Comparison of ENCODE assay signal across 18 cellular contexts in the genomic region with DNA sequence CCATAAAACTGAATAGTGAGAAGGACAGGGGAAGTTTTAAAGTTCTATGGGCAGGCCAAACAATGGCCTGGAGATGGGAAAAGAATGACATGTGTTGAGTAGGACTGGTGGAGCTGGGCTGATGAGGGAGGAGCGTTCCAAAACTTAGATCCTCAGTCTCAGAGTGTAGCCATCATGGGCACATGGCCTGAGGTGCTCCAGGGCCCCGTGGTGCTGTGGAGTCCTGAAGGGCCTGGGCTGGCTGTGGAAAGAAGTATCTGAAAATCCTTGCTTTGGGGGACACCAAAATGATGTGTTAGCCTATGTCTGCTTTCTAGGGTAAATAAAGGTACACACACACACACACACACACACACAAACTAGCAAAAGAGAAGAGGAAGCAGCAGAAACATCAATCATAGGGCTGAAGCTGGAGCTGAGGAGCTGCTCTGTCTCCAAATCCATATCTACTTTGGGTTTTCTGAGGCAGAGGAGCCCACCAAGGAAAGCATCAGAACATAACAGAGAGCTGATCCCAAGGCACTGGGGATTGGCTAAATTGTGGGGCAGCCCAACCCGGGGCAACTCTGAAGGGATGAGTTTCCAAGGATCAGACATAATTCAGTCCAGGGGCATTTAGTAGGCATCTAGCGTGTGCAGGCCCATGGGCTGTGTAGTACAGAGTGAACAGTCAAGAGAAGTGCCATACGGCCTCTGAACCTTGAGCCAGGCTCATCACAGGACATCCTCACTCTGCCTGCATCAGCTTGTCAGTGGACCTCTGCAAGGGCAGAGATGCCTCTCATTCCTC.
"Had no signal": no experiment of that assay in that cellular context is flagged by ENCODE, and none has a peak within 500 bp of the region (broad histone marks: within the 10 kb centered on the region; RNA-seq: fewer than 3 reads in every experiment).

No MANE protein-coding gene starts in this region.

- H3K9me3 Mint-ChIP-seq: activated naive CD4-positive, alpha-beta T cell treated with anti-CD3 and anti-CD28 coated beads for 36 hours; naive thymus-derived CD8-positive, alpha-beta T cell had no signal

- H3K36me3 Mint-ChIP-seq: naive thymus-derived CD8-positive, alpha-beta T cell had no signal

- H3K4me3 Mint-ChIP-seq: activated naive CD4-positive, alpha-beta T cell treated with anti-CD3 and anti-CD28 coated beads for 36 hours; naive thymus-derived CD8-positive, alpha-beta T cell had no signal

- FAIRE-seq: astrocyte, bronchial epithelial cell, keratinocyte, small intestine had no signal

- H2AFZ ChIP-seq: hepatocyte had no signal

- H3K36me3 ChIP-seq: gastroesophageal sphincter, left lung, neutrophil, right atrium auricular region had no signal

- H3K4me2 ChIP-seq: hepatocyte had no signal

- ATAC-seq: gastroesophageal sphincter; left lung; naive thymus-derived CD8-positive, alpha-beta T cell; stimulated activated naive CD8-positive, alpha-beta T cell treated with anti-CD3 and anti-CD28 coated beads, Interleukin-15, Interleukin-2, amounts not matched to agents 100 U/mL and 50 U/mL, for 24 hours had no signal

- DNase-seq: activated naive CD4-positive, alpha-beta T cell treated with anti-CD3 and anti-CD28 coated beads for 36 hours; erythroblast; small intestine; stimulated activated CD4-positive, alpha-beta T cell treated with anti-CD3 and anti-CD28 coated beads, Interleukin-4, amount 100 ng/mL, for 4 hours; stimulated activated naive CD8-positive, alpha-beta T cell treated with anti-CD3 and anti-CD28 coated beads, Interleukin-15, Interleukin-2, amounts not matched to agents 100 U/mL and 50 U/mL, for 24 hours; T-helper 9 cell; testis had no signal

- H3K79me2 ChIP-seq: hepatocyte had no signal

- H3K4me3 ChIP-seq: gastroesophageal sphincter, hepatocyte, left lung, right atrium auricular region, SK-N-MC, testis had no signal

- H3K4me1 ChIP-seq: gastroesophageal sphincter, left lung, right atrium auricular region, testis had no signal

- H3K27me3 ChIP-seq: right atrium auricular region, testis had no signal

- H3K9me3 ChIP-seq: gastroesophageal sphincter, left lung, neutrophil, right atrium auricular region, testis had no signal

- H3K27ac ChIP-seq: gastroesophageal sphincter, hepatocyte, left lung, neutrophil, right atrium auricular region, SK-N-MC, testis had no signal

- H3K27ac Mint-ChIP-seq: activated naive CD4-positive, alpha-beta T cell treated with anti-CD3 and anti-CD28 coated beads for 36 hours; progenitor cell of endocrine pancreas had no signal
